Comparison of ENCODE assay signal across 23 cellular contexts in genomic region chrX:19541196-19541595, GRCh38. TPM values are rescaled to one million over a fixed set of nuclear protein-coding genes. Genes with fewer than 3 reads are reported as not detected.
A peak's percentile ranks its signal among the peaks of the same experiment; 100 is the strongest.
DNase-seq lines count a peak whose midpoint lies in the region; ATAC-seq and FAIRE-seq lines count a peak whose summit lies in the region.
"Had no signal": no experiment of that assay in that cellular context is flagged by ENCODE, and none has a peak within 500 bp of the region (broad histone marks: within the 10 kb centered on the region; RNA-seq: fewer than 3 reads in every experiment).

No MANE protein-coding gene starts in this region.

- peak overlapping the region; percentile 30 for H3K27ac Mint-ChIP-seq in activated T-cell treated with anti-CD3 and anti-CD28 coated beads, Interleukin-2, amount 50 U/mL, for 24 hours
- H3K27ac Mint-ChIP-seq in stimulated activated naive B cell treated with anti-CD40 and anti-IgM and Interleukin-4, amounts not matched to agents 10 μg/mL and 1 μg/mL and 100 μg/mL, for 72 hours, result peak overlapping the region; percentile 28
- no peak overlapping the region for H3K27ac Mint-ChIP-seq in stimulated activated effector memory CD8-positive, alpha-beta T cell treated with anti-CD3 and anti-CD28 coated beads, Interleukin-12 subunit alpha, Interleukin-12 subunit beta, amount 100 ng/mL, for 72 hours
- H3K27ac Mint-ChIP-seq: B cell; CD14-positive monocyte; CD4-positive, alpha-beta T cell; GM23338 had no signal

- peaks cover 3% of the 10 kb centered on the region for H3K4me1 Mint-ChIP-seq in activated T-cell treated with anti-CD3 and anti-CD28 coated beads, Interleukin-2, amount 50 U/mL, for 24 hours (ENCODE audit: low read depth)
- H3K4me1 Mint-ChIP-seq in activated T-cell treated with anti-CD3 and anti-CD28 coated beads, Interleukin-2, amount 50 U/mL, for 4 hours (ENCODE audit: low read depth), result peaks cover 3% of the 10 kb centered on the region
- H3K4me1 Mint-ChIP-seq in stimulated activated naive B cell treated with anti-CD40 and anti-IgM and Interleukin-4, amounts not matched to agents 10 μg/mL and 1 μg/mL and 100 μg/mL, for 72 hours, result peaks cover 0 to 3% of the 10 kb centered on the region in 2 donors
- H3K4me1 Mint-ChIP-seq in stimulated activated effector memory CD8-positive, alpha-beta T cell treated with anti-CD3 and anti-CD28 coated beads, Interleukin-12 subunit alpha, Interleukin-12 subunit beta, amount 100 ng/mL, for 72 hours, result peaks cover 31% of the 10 kb centered on the region
- H3K4me1 Mint-ChIP-seq: CD14-positive monocyte, GM23338, H9 had no signal

- peaks cover 69% of the 10 kb centered on the region for H3K36me3 Mint-ChIP-seq in activated T-cell treated with anti-CD3 and anti-CD28 coated beads, Interleukin-2, amount 50 U/mL, for 24 hours (ENCODE audit: low read depth)
- H3K36me3 Mint-ChIP-seq in activated T-cell treated with anti-CD3 and anti-CD28 coated beads, Interleukin-2, amount 50 U/mL, for 4 hours (ENCODE audit: insufficient read depth), result peaks cover 28% of the 10 kb centered on the region
- peaks cover 22 to 34% of the 10 kb centered on the region in 2 donors for H3K36me3 Mint-ChIP-seq in stimulated activated naive B cell treated with anti-CD40 and anti-IgM and Interleukin-4, amounts not matched to agents 10 μg/mL and 1 μg/mL and 100 μg/mL, for 72 hours
- peaks cover 93% of the 10 kb centered on the region for H3K36me3 Mint-ChIP-seq in stimulated activated effector memory CD8-positive, alpha-beta T cell treated with anti-CD3 and anti-CD28 coated beads, Interleukin-12 subunit alpha, Interleukin-12 subunit beta, amount 100 ng/mL, for 72 hours

- intact Hi-C loops in left colon (cut with DNase I, micrococcal nuclease), result no loop called here

- no peak overlapping the region for H3K4me3 Mint-ChIP-seq in activated T-cell treated with anti-CD3 and anti-CD28 coated beads, Interleukin-2, amount 50 U/mL, for 24 hours
- H3K4me3 Mint-ChIP-seq in activated T-cell treated with anti-CD3 and anti-CD28 coated beads, Interleukin-2, amount 50 U/mL, for 4 hours, result no peak overlapping the region
- H3K4me3 Mint-ChIP-seq in stimulated activated naive B cell treated with anti-CD40 and anti-IgM and Interleukin-4, amounts not matched to agents 10 μg/mL and 1 μg/mL and 100 μg/mL, for 72 hours, result no peak overlapping the region
- H3K4me3 Mint-ChIP-seq in stimulated activated effector memory CD8-positive, alpha-beta T cell treated with anti-CD3 and anti-CD28 coated beads, Interleukin-12 subunit alpha, Interleukin-12 subunit beta, amount 100 ng/mL, for 72 hours, result no peak overlapping the region
- H3K4me3 Mint-ChIP-seq: B cell; CD14-positive monocyte; CD4-positive, alpha-beta T cell; CD8-positive, alpha-beta memory T cell; GM23338; H9 had no signal

- no peaks in the 10 kb centered on the region for H3K9me3 Mint-ChIP-seq in activated T-cell treated with anti-CD3 and anti-CD28 coated beads, Interleukin-2, amount 50 U/mL, for 24 hours
- no peaks in the 10 kb centered on the region for H3K9me3 Mint-ChIP-seq in activated T-cell treated with anti-CD3 and anti-CD28 coated beads, Interleukin-2, amount 50 U/mL, for 4 hours
- no peaks in the 10 kb centered on the region for H3K9me3 Mint-ChIP-seq in stimulated activated naive B cell treated with anti-CD40 and anti-IgM and Interleukin-4, amounts not matched to agents 10 μg/mL and 1 μg/mL and 100 μg/mL, for 72 hours
- no peaks in the 10 kb centered on the region for H3K9me3 Mint-ChIP-seq in stimulated activated effector memory CD8-positive, alpha-beta T cell treated with anti-CD3 and anti-CD28 coated beads, Interleukin-12 subunit alpha, Interleukin-12 subunit beta, amount 100 ng/mL, for 72 hours
- H3K9me3 Mint-ChIP-seq: CD14-positive monocyte; CD4-positive, alpha-beta T cell; GM23338 had no signal

- no peak for ATAC-seq in activated T-cell treated with anti-CD3 and anti-CD28 coated beads, Interleukin-2, amount 50 U/mL, for 4 hours
- ATAC-seq in stimulated activated naive B cell treated with anti-CD40 and anti-IgM and Interleukin-4, amounts not matched to agents 10 μg/mL and 1 μg/mL and 100 μg/mL, for 72 hours (replicated peaks), result no peak
- no peak for ATAC-seq in stimulated activated effector memory CD8-positive, alpha-beta T cell treated with anti-CD3 and anti-CD28 coated beads, Interleukin-12 subunit alpha, Interleukin-12 subunit beta, amount 100 ng/mL, for 72 hours
- no peak for ATAC-seq in left colon
- ATAC-seq: GM12878, GM23338, HCT116 had no signal

- no peak for DNase-seq in activated T-cell treated with anti-CD3 and anti-CD28 coated beads, Interleukin-2, amount 50 U/mL, for 24 hours
- no peak for DNase-seq in activated T-cell treated with anti-CD3 and anti-CD28 coated beads, Interleukin-2, amount 50 U/mL, for 4 hours
- DNase-seq in RCC 7860 (ENCODE audit: low spot score), result peak; percentile 6
- peak; percentile 8 for DNase-seq in kidney tubule cell (ENCODE audit: low spot score)
- no peak for DNase-seq in stimulated activated naive B cell treated with anti-CD40 and anti-IgM and Interleukin-4, amounts not matched to agents 10 μg/mL and 1 μg/mL and 100 μg/mL, for 72 hours
- no peak for DNase-seq in stimulated activated effector memory CD8-positive, alpha-beta T cell treated with anti-CD3 and anti-CD28 coated beads, Interleukin-12 subunit alpha, Interleukin-12 subunit beta, amount 100 ng/mL, for 72 hours (ENCODE audit: low spot score in 2 of 2)
- DNase-seq in left colon, result no peak
- no peak for DNase-seq in NCI-H524 (lab: John Stamatoyannopoulos, UW)
- DNase-seq: CD4-positive, alpha-beta T cell; CD8-positive, alpha-beta memory T cell; DMS 273 treated with DMSO at 0.1 percent for 48 hours; DMS79; EL; GDM1; H9 had no signal

- peaks cover 23% of the 10 kb centered on the region for H3K27me3 Mint-ChIP-seq in activated T-cell treated with anti-CD3 and anti-CD28 coated beads, Interleukin-2, amount 50 U/mL, for 24 hours
- H3K27me3 Mint-ChIP-seq in activated T-cell treated with anti-CD3 and anti-CD28 coated beads, Interleukin-2, amount 50 U/mL, for 4 hours (ENCODE audit: low read depth), result no peaks in the 10 kb centered on the region
- H3K27me3 Mint-ChIP-seq in stimulated activated naive B cell treated with anti-CD40 and anti-IgM and Interleukin-4, amounts not matched to agents 10 μg/mL and 1 μg/mL and 100 μg/mL, for 72 hours, result peaks cover 0 to 11% of the 10 kb centered on the region in 2 donors
- H3K27me3 Mint-ChIP-seq: B cell; CD4-positive, alpha-beta T cell; CD8-positive, alpha-beta memory T cell had no signal

- no peak for FAIRE-seq in RCC 7860 (lab: Jason Lieb, UNC)
- FAIRE-seq: A204.1, D721Med, GM12878, GM19239 had no signal

RNA-seq across cellular contexts. Expression of gene MAP3K15, which starts 25.9 kb away (rescaled TPM):
- total RNA-seq in activated T-cell treated with anti-CD3 and anti-CD28 coated beads, Interleukin-2, amount 50 U/mL, for 4 hours, result under 1 TPM in 1 of 3 donors, not detected in 2; 0.15 TPM
- total RNA-seq in left colon, result under 1 TPM; 0.12 to 0.17 TPM
- total RNA-seq: B cell, GM12878 had no signal

Comparison
In these comparisons a context has a peak if more than half of its experiments do, and no peak if none do; other contexts are left out.
1. DNase-seq: peak in RCC 7860 (single experiment) and kidney tubule cell (single experiment); none in activated T-cell treated with anti-CD3 and anti-CD28 coated beads, Interleukin-2, amount 50 U/mL, for 24 hours (single experiment), activated T-cell treated with anti-CD3 and anti-CD28 coated beads, Interleukin-2, amount 50 U/mL, for 4 hours (single experiment), stimulated activated naive B cell treated with anti-CD40 and anti-IgM and Interleukin-4, amounts not matched to agents 10 μg/mL and 1 μg/mL and 100 μg/mL, for 72 hours (single experiment), stimulated activated effector memory CD8-positive, alpha-beta T cell treated with anti-CD3 and anti-CD28 coated beads, Interleukin-12 subunit alpha, Interleukin-12 subunit beta, amount 100 ng/mL, for 72 hours (0 of 2), left colon (0 of 2) and NCI-H524 (0 of 2).